In genomic region chr5:16774806-16775205, GRCh38 we compare ENCODE assay signal across 1 cellular context.
A peak's percentile ranks its signal among the peaks of the same experiment; 100 is the strongest.
TF ChIP-seq lines count a peak whose summit lies in the region.

No MANE protein-coding gene starts in this region.

TF ChIP-seq in HEK293, 187 proteins besides CTCF, POLR2A, EP300 and RAD21 (continued from another document):
- peak; percentile 20; the same call in 1 of the 2 replicates for TF ChIP-seq PRDM6 (tag by site-specific recombination; IDR thresholded peaks at IDR 0.05)
- TF ChIP-seq ZSCAN23 (tag by site-specific recombination; IDR thresholded peaks at IDR 0.05), result no peak
- TF ChIP-seq, protein P1, sequence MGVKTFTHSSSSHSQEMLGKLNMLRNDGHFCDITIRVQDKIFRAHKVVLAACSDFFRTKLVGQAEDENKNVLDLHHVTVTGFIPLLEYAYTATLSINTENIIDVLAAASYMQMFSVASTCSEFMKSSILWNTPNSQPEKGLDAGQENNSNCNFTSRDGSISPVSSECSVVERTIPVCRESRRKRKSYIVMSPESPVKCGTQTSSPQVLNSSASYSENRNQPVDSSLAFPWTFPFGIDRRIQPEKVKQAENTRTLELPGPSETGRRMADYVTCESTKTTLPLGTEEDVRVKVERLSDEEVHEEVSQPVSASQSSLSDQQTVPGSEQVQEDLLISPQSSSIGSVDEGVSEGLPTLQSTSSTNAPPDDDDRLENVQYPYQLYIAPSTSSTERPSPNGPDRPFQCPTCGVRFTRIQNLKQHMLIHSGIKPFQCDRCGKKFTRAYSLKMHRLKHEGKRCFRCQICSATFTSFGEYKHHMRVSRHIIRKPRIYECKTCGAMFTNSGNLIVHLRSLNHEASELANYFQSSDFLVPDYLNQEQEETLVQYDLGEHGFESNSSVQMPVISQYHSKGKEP (tag by site-specific recombination; IDR thresholded peaks at IDR 0.05), result 0 out of 2 replicates have a peak, but pooled peaks have one; percentile 16
